ENCODE assay signal across 22 cellular contexts in genomic region chr4:188603646-188604045, GRCh38.
DNase-seq lines count a peak whose midpoint lies in the region; ATAC-seq and TF ChIP-seq lines count a peak whose summit lies in the region.
"Had no signal": no experiment of that assay in that cellular context is flagged by ENCODE, and none has a peak within 500 bp of the region (broad histone marks: within the 10 kb centered on the region; RNA-seq: fewer than 3 reads in every experiment).

No MANE protein-coding gene starts in this region.

- H4K20me1 ChIP-seq in IMR-90 (ENCODE audit: insufficient read depth, low read length), result no peaks in the 10 kb centered on the region
- H4K20me1 ChIP-seq in neural progenitor cell (ENCODE audit: low read depth), result no peaks in the 10 kb centered on the region

- dilution Hi-C loops in IMR-90 (cut with HindIII; ENCODE audit: low sequenced_read_pairs, unreplicated experiment), result no loop called here

- H3K79me1 ChIP-seq in IMR-90 (ENCODE audit: low read depth in 1 of 2, low read length in 2 of 2), result no peaks in the 10 kb centered on the region

- H3K27me3 ChIP-seq in IMR-90 (ENCODE audit: control insufficient read depth, insufficient read depth, low read length) (no peaks in the 10 kb centered on the region), neural progenitor cell (no peaks in the 10 kb centered on the region), right cardiac atrium (ENCODE audit: control insufficient read depth, insufficient read depth) (no peaks in the 10 kb centered on the region)

- BruUV-seq in IMR-90 (replicated peaks; lab: Mats Ljungman, UMichigan), result no TSS peak

- H3K36me3 ChIP-seq in IMR-90 (ENCODE audit: control insufficient read depth, insufficient read depth, low read length), result no peaks in the 10 kb centered on the region
- H3K36me3 ChIP-seq in neural progenitor cell, result no peaks in the 10 kb centered on the region

- CTCF ChIA-PET in IMR-90 (lab: Yijun Ruan, JAX), result interaction anchor here (0.8 kb wide), 1 partner anchor 10 kb away, joined by 3 read pairs; no protein-coding TSS in a partner anchor

- H2BK15ac ChIP-seq in IMR-90 (ENCODE audit: low read depth, low read length), result no peak overlapping the region

- no peak for ATAC-seq in IMR-90 (ENCODE audit: low read depth)
- no peak for ATAC-seq in right cardiac atrium
- ATAC-seq in HG02885 (IDR thresholded peaks at IDR 0.05; ENCODE audit: poor library complexity, unreplicated experiment), result no peak
- ATAC-seq: CD8-positive, alpha-beta T cell had no signal

- H3K9me3 Mint-ChIP-seq in neural progenitor cell, result no peaks in the 10 kb centered on the region

- TF ChIP-seq CTCF in IMR-90 (conservative IDR thresholded peaks at IDR 0.05; ENCODE audit: low read depth, low read length) (no peak), epithelial cell of proximal tubule (conservative IDR thresholded peaks at IDR 0.05; ENCODE audit: low read depth, low read length) (no peak), neural progenitor cell (IDR thresholded peaks at IDR 0.05) (no peak)

- H3K4me1 ChIP-seq in IMR-90 (ENCODE audit: control insufficient read depth, insufficient read depth, low read length) (no peaks in the 10 kb centered on the region), neural progenitor cell (no peaks in the 10 kb centered on the region), right cardiac atrium (ENCODE audit: control insufficient read depth, insufficient read depth, low read length) (no peaks in the 10 kb centered on the region)

- H3K14ac ChIP-seq in IMR-90 (replicated peaks; ENCODE audit: low read depth, low read length), result no peak overlapping the region

- H4K8ac ChIP-seq in IMR-90 (ENCODE audit: low read depth in 2 of 2, low read length in 2 of 2), result no peak overlapping the region

- intact Hi-C loops in IMR-90 (cut with micrococcal nuclease), result no loop called here
- intact Hi-C loops in right cardiac atrium (cut with DNase I), result no loop called here

- H4K91ac ChIP-seq in IMR-90 (ENCODE audit: insufficient read depth, low read depth, low read length), result no peak overlapping the region

- H3K4ac ChIP-seq in IMR-90 (ENCODE audit: low read depth, low read length), result no peak overlapping the region

- H3K4me1 Mint-ChIP-seq in neural progenitor cell, result no peaks in the 10 kb centered on the region

- H2BK120ac ChIP-seq in IMR-90 (ENCODE audit: low read depth, low read length), result no peak overlapping the region

- no peak overlapping the region for H2BK20ac ChIP-seq in IMR-90 (ENCODE audit: low read depth, low read length)

- H4K5ac ChIP-seq in IMR-90 (ENCODE audit: low read depth, low read length), result no peak overlapping the region

- no peak overlapping the region for H3K23ac ChIP-seq in IMR-90 (ENCODE audit: low read depth, low read length)

- H3K18ac ChIP-seq in IMR-90 (ENCODE audit: low read depth, low read length), result no peak overlapping the region

- H3K4me2 ChIP-seq in IMR-90 (ENCODE audit: low read depth, low read length) (no peak overlapping the region), neural progenitor cell (no peak overlapping the region)
- H3K4me2 ChIP-seq: SK-N-SH had no signal

- H3K27ac Mint-ChIP-seq in neural progenitor cell, result peak overlapping the region; percentile 36
- H3K27ac Mint-ChIP-seq: CD8-positive, alpha-beta T cell had no signal

- no peak overlapping the region for H3K4me3 Mint-ChIP-seq in neural progenitor cell
- H3K4me3 Mint-ChIP-seq: CD8-positive, alpha-beta T cell had no signal

- no peak overlapping the region for H3K56ac ChIP-seq in IMR-90 (ENCODE audit: extremely low read depth, insufficient read depth, low read length)

- H3K9me3 ChIP-seq in IMR-90 (ENCODE audit: control insufficient read depth, insufficient read depth, low read length) (no peaks in the 10 kb centered on the region), neural progenitor cell (ENCODE audit: low read depth) (no peaks in the 10 kb centered on the region), right cardiac atrium (ENCODE audit: control insufficient read depth, low read length) (no peaks in the 10 kb centered on the region)
- H3K9me3 ChIP-seq: SK-N-SH had no signal

- H3K27ac ChIP-seq in IMR-90 (ENCODE audit: insufficient read depth, low read length), result no peak overlapping the region
- no peak overlapping the region for H3K27ac ChIP-seq in neural progenitor cell
- H3K27ac ChIP-seq in right cardiac atrium (ENCODE audit: low read length), result no peak overlapping the region

- H3K36me3 Mint-ChIP-seq in neural progenitor cell, result no peaks in the 10 kb centered on the region
- H3K36me3 Mint-ChIP-seq: CD8-positive, alpha-beta T cell had no signal

- H3K9ac ChIP-seq in IMR-90 (ENCODE audit: low read depth, low read length) (no peak overlapping the region), neural progenitor cell (no peak overlapping the region)
- H3K9ac ChIP-seq: SK-N-SH had no signal

- H2BK5ac ChIP-seq in IMR-90 (ENCODE audit: low read depth, low read length, poor library complexity, severe bottlenecking), result no peak overlapping the region

- WGBS in IMR-90 (ENCODE audit: extremely low coverage in 2 of 2, insufficient read length in 1 of 2), 2 experiments, result 83% methylated on average over 2 of the region's 4 CpGs; no CpG with 5 or more reads in 1 of the 2 experiments
- WGBS in right cardiac atrium, result 76% methylated on average over 4 of the region's 4 CpGs

- no peaks in the 10 kb centered on the region for H3K9me1 ChIP-seq in IMR-90 (ENCODE audit: insufficient read depth, low read length)

- DNase-seq in IMR-90 (peak; percentile 12), epithelial cell of proximal tubule (ENCODE audit: low read depth) (peak; percentile 32), neural progenitor cell (ENCODE audit: low spot score) (no peak), right cardiac atrium (no peak), GM03348 (ENCODE audit: low spot score) (no peak), GDM1 (lab: John Stamatoyannopoulos, UW) (no peak)
- DNase-seq: AML-193; C1 segment of cervical spinal cord; CD8-positive, alpha-beta T cell; GF-D8; KBM-7; NCI-H1092; NCI-H146; NCI-H2029 treated with DMSO at 0.1 percent for 48 hours; NCI-H2171; NCI-H345; NCI-H524; NCI-H774; NK-92 treated with Interleukin-12 subunit alpha and Interleukin-12 subunit beta, amount 100 ng/mL, for 24 hours; SIG-M5; SK-N-SH had no signal

- no peak overlapping the region for H2AK9ac ChIP-seq in IMR-90 (replicated peaks; ENCODE audit: low read depth, low read length, poor library complexity)

- H2AK5ac ChIP-seq in IMR-90 (ENCODE audit: low read depth, low read length), result no peak overlapping the region

- H3F3A ChIP-seq in neural progenitor cell (ENCODE audit: low read depth), result no peaks in the 10 kb centered on the region

- H3K79me2 ChIP-seq in neural progenitor cell (ENCODE audit: low read depth), result no peaks in the 10 kb centered on the region

- TF ChIP-seq RAD21 in IMR-90 (IDR thresholded peaks at IDR 0.05; ENCODE audit: low read length), result no peak

- POLR2A ChIA-PET in IMR-90 (lab: Charles Lee; ENCODE audit: unreplicated experiment), result no interaction called here

- no peak for TF ChIP-seq POLR2A in IMR-90 (IDR thresholded peaks at IDR 0.05; ENCODE audit: low read depth, low read length)

- in situ Hi-C loops in IMR-90 (cut with MboI; ENCODE audit: low sequenced_read_pairs), result no loop called here

- H3K4me3 ChIP-seq in IMR-90 (ENCODE audit: insufficient read depth, low read depth, low read length), result no peak overlapping the region
- H3K4me3 ChIP-seq in epithelial cell of proximal tubule (ENCODE audit: low read depth, low read length), result no peak overlapping the region
- no peak overlapping the region for H3K4me3 ChIP-seq in neural progenitor cell
- no peak overlapping the region for H3K4me3 ChIP-seq in right cardiac atrium (ENCODE audit: low read length)

- H3K27me3 Mint-ChIP-seq in neural progenitor cell (ENCODE audit: insufficient read depth, low read depth), result peaks cover 2% of the 10 kb centered on the region

- H2AFZ ChIP-seq in IMR-90 (replicated peaks; ENCODE audit: low read length, poor library complexity), result peak overlapping the region; percentile 1
- H2AFZ ChIP-seq in neural progenitor cell (replicated peaks), result peak overlapping the region; percentile 20

TF ChIP-seq in IMR-90, 13 proteins besides CTCF, POLR2A, EP300 and RAD21:
- TF ChIP-seq RFX5 (IDR thresholded peaks at IDR 0.05; ENCODE audit: low read depth, low read length), result no peak
- no peak for TF ChIP-seq RCOR1 (IDR thresholded peaks at IDR 0.05; ENCODE audit: insufficient replicate concordance, low read length)
- TF ChIP-seq FOS (IDR thresholded peaks at IDR 0.05; ENCODE audit: low read depth, low read length), result no peak
- no peak for TF ChIP-seq ELK1 (IDR thresholded peaks at IDR 0.05; ENCODE audit: borderline replicate concordance, low read depth, low read length)
- TF ChIP-seq CHD1 (IDR thresholded peaks at IDR 0.05; ENCODE audit: low read depth, low read length), result no peak
- TF ChIP-seq MXI1 (IDR thresholded peaks at IDR 0.05; ENCODE audit: borderline replicate concordance, low read depth, low read length), result no peak
- TF ChIP-seq BHLHE40 (IDR thresholded peaks at IDR 0.05; ENCODE audit: low read depth, low read length), result no peak
- no peak for TF ChIP-seq NFE2L2 (IDR thresholded peaks at IDR 0.05; ENCODE audit: low read depth, low read length)
- TF ChIP-seq MAFK (IDR thresholded peaks at IDR 0.05; ENCODE audit: low read depth, low read length), result no peak
- TF ChIP-seq MAZ (IDR thresholded peaks at IDR 0.05; ENCODE audit: borderline replicate concordance, low read depth, low read length), result no peak
- no peak for TF ChIP-seq SMC3 (IDR thresholded peaks at IDR 0.05; ENCODE audit: low read depth, low read length)
- TF ChIP-seq CEBPB (IDR thresholded peaks at IDR 0.05; ENCODE audit: low read depth, low read length), result no peak
- no peak for TF ChIP-seq USF2 (IDR thresholded peaks at IDR 0.05; ENCODE audit: low read depth, low read length)

Comparison
In these comparisons a context has a peak if more than half of its experiments do, and no peak if none do; other contexts are left out.
1. DNase-seq: peak in IMR-90 (single experiment) and epithelial cell of proximal tubule (single experiment); none in neural progenitor cell (single experiment), right cardiac atrium (0 of 3), GM03348 (single experiment) and GDM1 (single experiment).